3 cellular contexts compared by ENCODE assay signal in the genomic region with DNA sequence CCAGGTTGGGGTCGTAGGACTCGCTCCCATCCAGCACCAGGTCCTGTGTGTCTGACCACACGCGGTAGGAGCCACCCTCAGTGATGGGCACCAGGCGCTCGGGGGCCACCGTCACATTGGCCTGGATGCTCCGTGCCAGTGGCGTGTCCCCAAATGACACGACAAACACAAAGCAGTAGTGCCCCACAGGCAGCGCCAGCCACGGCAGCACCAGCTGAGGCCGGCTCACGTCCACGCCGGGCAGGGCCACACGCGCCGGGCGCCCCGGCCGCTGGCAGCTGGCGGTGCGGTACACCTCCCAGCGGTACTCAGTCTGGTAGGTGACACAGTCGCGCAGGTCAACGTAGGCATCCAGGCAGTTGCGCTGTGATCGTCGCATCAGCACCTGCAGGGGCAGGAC. TPM values are rescaled to one million over a fixed set of nuclear protein-coding genes. Genes with fewer than 3 reads are reported as not detected.
"Had no signal": no experiment of that assay in that cellular context is flagged by ENCODE, and none has a peak within 500 bp of the region (broad histone marks: within the 10 kb centered on the region; RNA-seq: fewer than 3 reads in every experiment).

No MANE protein-coding gene starts in this region.

RNA-seq across cellular contexts. Expression of gene NPIPA8, which starts 48.3 kb away (rescaled TPM):
- total RNA-seq: GM23248, H7, HT1080 had no signal
- polyA plus RNA-seq: GM23248 had no signal
